ENCODE assay signal across 29 cellular contexts in genomic region chr6:83439201-83439600, GRCh38. TPM values are rescaled to one million over a fixed set of nuclear protein-coding genes. Genes with fewer than 3 reads are reported as not detected.
"Had no signal": no experiment of that assay in that cellular context is flagged by ENCODE, and none has a peak within 500 bp of the region (broad histone marks: within the 10 kb centered on the region; RNA-seq: fewer than 3 reads in every experiment).

No MANE protein-coding gene starts in this region.

- H3K27ac Mint-ChIP-seq: naive thymus-derived CD4-positive, alpha-beta T cell; natural killer cell; nephron; neural progenitor cell; progenitor cell of endocrine pancreas; stimulated activated effector memory CD8-positive, alpha-beta T cell treated with anti-CD3 and anti-CD28 coated beads, Interleukin-12 subunit alpha, Interleukin-12 subunit beta, amount 100 ng/mL, for 72 hours; stimulated activated naive B cell treated with anti-CD40 and anti-IgM and Interleukin-4, amounts not matched to agents 10 μg/mL and 1 μg/mL and 100 μg/mL, for 72 hours; stimulated activated naive CD8-positive, alpha-beta T cell treated with anti-CD3 and anti-CD28 coated beads, Interleukin-15, Interleukin-2, amounts not matched to agents 100 ng/mL and 50 ng/mL, for 24 hours; type B pancreatic cell had no signal

- H3K27ac ChIP-seq: neural progenitor cell, ovary, parathyroid adenoma, psoas muscle, right lobe of liver, skin epidermis, stomach, suprapubic skin, testis, tibial artery, transverse colon, upper lobe of right lung, uterus had no signal

- H3K4me3 ChIP-seq: neural progenitor cell, ovary, psoas muscle, right lobe of liver, skin epidermis, stomach, suprapubic skin, testis, tibial artery, transverse colon, upper lobe of right lung, uterus had no signal

- H3K79me2 ChIP-seq: parathyroid adenoma had no signal

- H3K27me3 Mint-ChIP-seq: progenitor cell of endocrine pancreas; stimulated activated naive B cell treated with anti-CD40 and anti-IgM and Interleukin-4, amounts not matched to agents 10 μg/mL and 1 μg/mL and 100 μg/mL, for 72 hours; type B pancreatic cell had no signal

- H3K4me3 Mint-ChIP-seq: naive thymus-derived CD4-positive, alpha-beta T cell; natural killer cell; nephron; neural progenitor cell; stimulated activated effector memory CD8-positive, alpha-beta T cell treated with anti-CD3 and anti-CD28 coated beads, Interleukin-12 subunit alpha, Interleukin-12 subunit beta, amount 100 ng/mL, for 72 hours; stimulated activated naive B cell treated with anti-CD40 and anti-IgM and Interleukin-4, amounts not matched to agents 10 μg/mL and 1 μg/mL and 100 μg/mL, for 72 hours; stimulated activated naive CD8-positive, alpha-beta T cell treated with anti-CD3 and anti-CD28 coated beads, Interleukin-15, Interleukin-2, amounts not matched to agents 100 ng/mL and 50 ng/mL, for 24 hours; type B pancreatic cell had no signal

- H3K4me1 ChIP-seq: parathyroid adenoma, psoas muscle, suprapubic skin, tibial artery, upper lobe of right lung, uterus had no signal

- H3K9me3 Mint-ChIP-seq: stimulated activated effector memory CD8-positive, alpha-beta T cell treated with anti-CD3 and anti-CD28 coated beads, Interleukin-12 subunit alpha, Interleukin-12 subunit beta, amount 100 ng/mL, for 72 hours; type B pancreatic cell had no signal

- H3K9me3 ChIP-seq: ovary, psoas muscle, right lobe of liver, stomach, suprapubic skin, testis, tibial artery, transverse colon, upper lobe of right lung, uterus had no signal

- H3K27me3 ChIP-seq: neural progenitor cell, ovary, right lobe of liver, stomach, suprapubic skin, testis, tibial artery, transverse colon, upper lobe of right lung, uterus had no signal

- H3K4me1 Mint-ChIP-seq: nephron; stimulated activated effector memory CD8-positive, alpha-beta T cell treated with anti-CD3 and anti-CD28 coated beads, Interleukin-12 subunit alpha, Interleukin-12 subunit beta, amount 100 ng/mL, for 72 hours; stimulated activated naive B cell treated with anti-CD40 and anti-IgM and Interleukin-4, amounts not matched to agents 10 μg/mL and 1 μg/mL and 100 μg/mL, for 72 hours had no signal

- DNase-seq: naive thymus-derived CD4-positive, alpha-beta T cell; natural killer cell; occipital lobe; ovary; posterior cingulate gyrus; psoas muscle; right cardiac atrium; right lobe of liver; stimulated activated CD4-positive, alpha-beta T cell treated with anti-CD3 and anti-CD28 coated beads, Interleukin-15, amount 100 ng/mL, for 24 hours; stimulated activated CD4-positive, alpha-beta T cell treated with anti-CD3 and anti-CD28 coated beads, Interleukin-2, amount 100 ng/mL, for 24 hours; stimulated activated CD4-positive, alpha-beta T cell treated with anti-CD3 and anti-CD28 coated beads, Interleukin-2, amount 100 ng/mL, for 48 hours; stimulated activated CD4-positive, alpha-beta T cell treated with anti-CD3 and anti-CD28 coated beads, Interleukin-4, amount 100 ng/mL, for 24 hours; stimulated activated naive B cell treated with anti-CD40 and anti-IgM and Interleukin-4, amounts not matched to agents 10 μg/mL and 1 μg/mL and 100 μg/mL, for 72 hours; stimulated activated naive CD4-positive, alpha-beta T cell treated with Interleukin-2 at 50 U/mL for 16 hours; stomach; testis; tibial artery; transverse colon; upper lobe of right lung; uterus had no signal

- H3K4me2 ChIP-seq: neural progenitor cell had no signal

- ATAC-seq: naive thymus-derived CD4-positive, alpha-beta T cell; natural killer cell; psoas muscle; right cardiac atrium; right lobe of liver; stimulated activated effector memory CD8-positive, alpha-beta T cell treated with anti-CD3 and anti-CD28 coated beads, Interleukin-12 subunit alpha, Interleukin-12 subunit beta, amount 100 ng/mL, for 72 hours; stimulated activated naive B cell treated with anti-CD40 and anti-IgM and Interleukin-4, amounts not matched to agents 10 μg/mL and 1 μg/mL and 100 μg/mL, for 72 hours; upper lobe of right lung had no signal

- H2AFZ ChIP-seq: neural progenitor cell, parathyroid adenoma had no signal

- H3K36me3 Mint-ChIP-seq: naive thymus-derived CD4-positive, alpha-beta T cell; natural killer cell; neural progenitor cell; stimulated activated effector memory CD8-positive, alpha-beta T cell treated with anti-CD3 and anti-CD28 coated beads, Interleukin-12 subunit alpha, Interleukin-12 subunit beta, amount 100 ng/mL, for 72 hours; stimulated activated naive B cell treated with anti-CD40 and anti-IgM and Interleukin-4, amounts not matched to agents 10 μg/mL and 1 μg/mL and 100 μg/mL, for 72 hours; type B pancreatic cell had no signal

- H3K36me3 ChIP-seq: neural progenitor cell, ovary, right lobe of liver, stomach, suprapubic skin, tibial artery, transverse colon, upper lobe of right lung, uterus had no signal

- H3K9ac ChIP-seq: neural progenitor cell, parathyroid adenoma had no signal

RNA-seq across cellular contexts. Expression of gene ME1, which starts 8.3 kb away (rescaled TPM):
- polyA plus RNA-seq: naive thymus-derived CD4-positive, alpha-beta T cell had no signal
